22 cellular contexts compared by ENCODE assay signal in the genomic region with DNA sequence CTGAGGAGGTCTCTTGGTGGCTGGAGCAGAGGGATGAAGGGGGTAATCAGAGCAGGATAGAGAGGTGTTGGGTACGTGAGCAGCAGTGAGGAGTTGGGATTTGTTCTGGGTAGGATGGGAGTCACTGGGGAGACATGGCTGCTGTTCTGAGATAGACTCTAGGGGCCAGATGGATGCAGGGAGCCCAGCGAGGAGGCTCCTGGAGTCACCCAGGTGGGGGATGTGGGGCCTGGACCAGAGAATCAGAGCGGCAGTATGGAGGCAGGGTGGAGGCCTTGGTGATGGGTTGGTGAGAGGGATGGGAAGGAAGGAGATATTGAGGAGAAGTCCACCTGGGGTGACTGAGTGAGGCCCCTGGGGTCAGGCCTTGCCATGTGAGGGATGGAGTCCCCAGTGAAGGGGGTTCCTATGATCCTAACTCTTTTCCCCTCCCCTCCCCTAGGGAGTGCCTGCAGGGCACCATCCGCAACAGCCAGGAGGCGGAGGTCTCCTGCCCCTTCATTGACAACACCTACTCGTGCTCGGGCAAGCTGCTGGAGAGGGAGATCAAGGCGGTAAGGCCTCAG. TPM values are rescaled to one million over a fixed set of nuclear protein-coding genes. Genes with fewer than 3 reads are reported as not detected.
DNase-seq lines count a peak whose midpoint lies in the region; ATAC-seq, FAIRE-seq and TF ChIP-seq lines count a peak whose summit lies in the region.
"Had no signal": no experiment of that assay in that cellular context is flagged by ENCODE, and none has a peak within 500 bp of the region (broad histone marks: within the 10 kb centered on the region; RNA-seq: fewer than 3 reads in every experiment).

No MANE protein-coding gene starts in this region.

- no peak for FAIRE-seq in astrocyte (lab: Jason Lieb, UNC)
- FAIRE-seq: H54 had no signal

- H3K79me2 ChIP-seq in astrocyte (ENCODE audit: insufficient read depth, low read length) (no peaks in the 10 kb centered on the region), osteoblast (ENCODE audit: insufficient read depth, low read length) (peaks cover 2% of the 10 kb centered on the region)

- TF ChIP-seq CTCF in CD8-positive, alpha-beta T cell (IDR thresholded peaks at IDR 0.05), result no peak
- TF ChIP-seq CTCF in astrocyte (IDR thresholded peaks at IDR 0.05; ENCODE audit: insufficient read depth, low read depth, low read length) (no peak), osteoblast (IDR thresholded peaks at IDR 0.05; ENCODE audit: extremely low read depth, low read depth, low read length) (no peak)

- peaks cover 18% of the 10 kb centered on the region for H3K4me1 Mint-ChIP-seq in activated T-cell treated with anti-CD3 and anti-CD28 coated beads, Interleukin-2, amount 50 U/mL, for 72 hours (ENCODE audit: low read depth)
- peaks cover 7% of the 10 kb centered on the region for H3K4me1 Mint-ChIP-seq in CD8-positive, alpha-beta T cell (ENCODE audit: low read depth)
- H3K4me1 Mint-ChIP-seq in astrocyte (ENCODE audit: low read depth, unreplicated experiment), result no peaks in the 10 kb centered on the region

- H2AFZ ChIP-seq in astrocyte (ENCODE audit: low read depth, low read length) (no peak overlapping the region), osteoblast (ENCODE audit: low read length) (no peak overlapping the region)

- no peaks in the 10 kb centered on the region for H3K27me3 ChIP-seq in CD8-positive, alpha-beta T cell (ENCODE audit: insufficient read depth, low read length)
- H3K27me3 ChIP-seq in astrocyte (ENCODE audit: insufficient read depth, low read length) (no peaks in the 10 kb centered on the region), osteoblast (ENCODE audit: insufficient read depth, low read length) (no peaks in the 10 kb centered on the region)
- H3K27me3 ChIP-seq: esophagus muscularis mucosa, suprapubic skin, vagina had no signal

- H3K4me3 Mint-ChIP-seq in activated T-cell treated with anti-CD3 and anti-CD28 coated beads, Interleukin-2, amount 50 U/mL, for 72 hours, result no peak overlapping the region
- no peak overlapping the region for H3K4me3 Mint-ChIP-seq in CD8-positive, alpha-beta T cell
- peak overlapping the region; percentile 20 for H3K4me3 Mint-ChIP-seq in astrocyte (ENCODE audit: unreplicated experiment)

- H3K27me3 Mint-ChIP-seq in activated T-cell treated with anti-CD3 and anti-CD28 coated beads, Interleukin-2, amount 50 U/mL, for 72 hours (ENCODE audit: low read depth), result no peaks in the 10 kb centered on the region
- H3K27me3 Mint-ChIP-seq in CD8-positive, alpha-beta T cell (ENCODE audit: low read depth), result no peaks in the 10 kb centered on the region
- H3K27me3 Mint-ChIP-seq in astrocyte (ENCODE audit: low read depth, unreplicated experiment), result no peaks in the 10 kb centered on the region

- H3K9ac ChIP-seq in astrocyte (ENCODE audit: low read length), result no peak overlapping the region

- no peak for ATAC-seq in activated T-cell treated with anti-CD3 and anti-CD28 coated beads, Interleukin-2, amount 50 U/mL, for 72 hours (replicated peaks in 1 of 2)
- ATAC-seq in CD8-positive, alpha-beta T cell, result no peak
- ATAC-seq in HG02973 (IDR thresholded peaks at IDR 0.05; ENCODE audit: unreplicated experiment) (no peak), HG03095 (IDR thresholded peaks at IDR 0.05; ENCODE audit: unreplicated experiment) (no peak), GM21737 (IDR thresholded peaks at IDR 0.05; ENCODE audit: unreplicated experiment) (no peak)

- H3K9me3 Mint-ChIP-seq in activated T-cell treated with anti-CD3 and anti-CD28 coated beads, Interleukin-2, amount 50 U/mL, for 72 hours, result no peaks in the 10 kb centered on the region
- H3K9me3 Mint-ChIP-seq in CD8-positive, alpha-beta T cell, result no peaks in the 10 kb centered on the region
- H3K9me3 Mint-ChIP-seq in astrocyte (ENCODE audit: unreplicated experiment), result no peaks in the 10 kb centered on the region

- intact Hi-C loops in CD8-positive, alpha-beta T cell (cut with DNase I, micrococcal nuclease), result no loop called here

- H3K27ac Mint-ChIP-seq in activated T-cell treated with anti-CD3 and anti-CD28 coated beads, Interleukin-2, amount 50 U/mL, for 72 hours, result peak overlapping the region; percentile 84
- peak overlapping the region; percentile 42 for H3K27ac Mint-ChIP-seq in CD8-positive, alpha-beta T cell
- H3K27ac Mint-ChIP-seq in astrocyte (ENCODE audit: unreplicated experiment), result no peak overlapping the region

- POLR2A ChIA-PET in CD8-positive, alpha-beta T cell (lab: Charles Lee), result no interaction called here

- no peaks in the 10 kb centered on the region for H3K4me1 ChIP-seq in CD8-positive, alpha-beta T cell (ENCODE audit: insufficient read depth, low read length)
- no peaks in the 10 kb centered on the region for H3K4me1 ChIP-seq in astrocyte (ENCODE audit: insufficient read depth, low read length)
- no peaks in the 10 kb centered on the region for H3K4me1 ChIP-seq in osteoblast (ENCODE audit: insufficient read depth, low read length)
- H3K4me1 ChIP-seq: esophagus muscularis mucosa, suprapubic skin, vagina had no signal

- H3K9me3 ChIP-seq in CD8-positive, alpha-beta T cell (ENCODE audit: low read length), result no peaks in the 10 kb centered on the region
- H3K9me3 ChIP-seq in astrocyte (ENCODE audit: insufficient read depth, low read depth, low read length), result no peaks in the 10 kb centered on the region
- no peaks in the 10 kb centered on the region for H3K9me3 ChIP-seq in osteoblast (ENCODE audit: low read depth, low read length)
- H3K9me3 ChIP-seq: esophagus muscularis mucosa, suprapubic skin, vagina had no signal

- peaks cover 9 to 27% of the 10 kb centered on the region in 2 donors for H3K36me3 Mint-ChIP-seq in activated T-cell treated with anti-CD3 and anti-CD28 coated beads, Interleukin-2, amount 50 U/mL, for 72 hours (ENCODE audit: insufficient read depth in 2 of 2)
- peaks cover 65% of the 10 kb centered on the region for H3K36me3 Mint-ChIP-seq in CD8-positive, alpha-beta T cell
- H3K36me3 Mint-ChIP-seq in astrocyte (ENCODE audit: low read depth, unreplicated experiment), result peaks cover 32% of the 10 kb centered on the region

- no peak overlapping the region for H3K27ac ChIP-seq in CD8-positive, alpha-beta T cell (ENCODE audit: low read depth, low read length)
- H3K27ac ChIP-seq in astrocyte (ENCODE audit: low read depth, low read length), result no peak overlapping the region
- H3K27ac ChIP-seq in osteoblast (ENCODE audit: low read depth, low read length), result no peak overlapping the region
- H3K27ac ChIP-seq: esophagus muscularis mucosa, suprapubic skin, vagina had no signal

- DNase-seq in activated T-cell treated with anti-CD3 and anti-CD28 coated beads, Interleukin-2, amount 50 U/mL, for 72 hours, result no peak
- no peak for DNase-seq in activated T-cell treated with anti-CD3 and anti-CD28 coated beads, Interleukin-2, amount 50 U/mL, for 48 hours
- DNase-seq in CD8-positive, alpha-beta T cell, result no peak
- no peak for DNase-seq in astrocyte (ENCODE audit: low read depth)
- peak; percentile 68 for DNase-seq in osteoblast (ENCODE audit: insufficient read length, low spot score, missing footprints)
- DNase-seq: amygdala; central memory CD4-positive, alpha-beta T cell; DND-41; KG1; mammary epithelial cell; NCI-H187; NCI-H774; occipital lobe; SHP77; stimulated activated CD8-positive, alpha-beta memory T cell treated with anti-CD3 and anti-CD28 coated beads, Interleukin-4, amount 100 ng/mL, for 48 hours had no signal

- peaks cover 40% of the 10 kb centered on the region for H3K36me3 ChIP-seq in CD8-positive, alpha-beta T cell (ENCODE audit: insufficient read depth, low read length)
- H3K36me3 ChIP-seq in astrocyte (ENCODE audit: insufficient read depth, low read length), result peaks cover 6% of the 10 kb centered on the region
- H3K36me3 ChIP-seq in osteoblast (ENCODE audit: insufficient read depth, low read length), result peaks cover 56% of the 10 kb centered on the region

- peaks cover 4% of the 10 kb centered on the region for H4K20me1 ChIP-seq in astrocyte (ENCODE audit: insufficient read depth, low read length)
- H4K20me1 ChIP-seq in osteoblast (ENCODE audit: insufficient read depth, low read length), result no peaks in the 10 kb centered on the region

- H3K4me2 ChIP-seq in astrocyte (ENCODE audit: low read length) (no peak overlapping the region), osteoblast (ENCODE audit: insufficient read depth, low read length) (no peak overlapping the region)

- CTCF ChIA-PET in CD8-positive, alpha-beta T cell (lab: Charles Lee), result no interaction called here

- H3K4me3 ChIP-seq in CD8-positive, alpha-beta T cell (ENCODE audit: low read depth, low read length), result no peak overlapping the region
- no peak overlapping the region for H3K4me3 ChIP-seq in astrocyte (ENCODE audit: insufficient read depth, low read depth, low read length)
- no peak overlapping the region for H3K4me3 ChIP-seq in osteoblast (ENCODE audit: insufficient read depth, low read length)
- H3K4me3 ChIP-seq: esophagus muscularis mucosa, suprapubic skin, vagina had no signal

RNA-seq across cellular contexts. Expression of a gene that starts 13.7 kb away (rescaled TPM):
- 100 to 1,000 TPM; 176 to 198 TPM for total RNA-seq in activated T-cell treated with anti-CD3 and anti-CD28 coated beads, Interleukin-2, amount 50 U/mL, for 72 hours
- 10 to 100 TPM; 46.2 to 51.7 TPM for total RNA-seq in CD8-positive, alpha-beta T cell
- total RNA-seq in astrocyte (124 and 138 TPM in 2 replicates), osteoblast (73.1 and 104 TPM in 2 replicates)

RNA-seq across cellular contexts. Expression of a gene that starts 40.6 kb away (rescaled TPM):
- 10 to 100 TPM; 26.7 to 28.2 TPM for total RNA-seq in activated T-cell treated with anti-CD3 and anti-CD28 coated beads, Interleukin-2, amount 50 U/mL, for 72 hours
- total RNA-seq in CD8-positive, alpha-beta T cell, result 10 to 100 TPM; 18.5 to 20.3 TPM
- total RNA-seq in astrocyte, result 40.6 and 44.8 TPM in 2 replicates
- total RNA-seq in osteoblast, result 57.5 and 64.8 TPM in 2 replicates

RNA-seq across cellular contexts. Expression of a gene that starts 41.2 kb away (rescaled TPM):
- 100 to 1,000 TPM; 165 to 281 TPM for total RNA-seq in activated T-cell treated with anti-CD3 and anti-CD28 coated beads, Interleukin-2, amount 50 U/mL, for 72 hours
- total RNA-seq in CD8-positive, alpha-beta T cell, result 1 to 10 TPM; 2.5 to 2.7 TPM
- total RNA-seq in astrocyte (33.0 and 36.9 TPM in 2 replicates), osteoblast (176 and 213 TPM in 2 replicates)
